19 cellular contexts compared by ENCODE assay signal in genomic region chr2:235952714-235953113, GRCh38.
DNase-seq lines count a peak whose midpoint lies in the region; ATAC-seq and TF ChIP-seq lines count a peak whose summit lies in the region.
"Had no signal": no experiment of that assay in that cellular context is flagged by ENCODE, and none has a peak within 500 bp of the region (broad histone marks: within the 10 kb centered on the region; RNA-seq: fewer than 3 reads in every experiment).

No MANE protein-coding gene starts in this region.

- POLR2A ChIA-PET in PC-3 (lab: Charles Lee; ENCODE audit: unreplicated experiment) = no interaction called here

- H3K36me3 ChIP-seq in spleen (no peaks in the 10 kb centered on the region), tibial artery (no peaks in the 10 kb centered on the region), PC-3 (ENCODE audit: low read depth, low read length) (no peaks in the 10 kb centered on the region)

- no peaks in the 10 kb centered on the region for H4K20me1 ChIP-seq in PC-3 (ENCODE audit: low read length)

- H3K79me2 ChIP-seq in PC-3 (ENCODE audit: low read length) = no peaks in the 10 kb centered on the region

- CTCF ChIA-PET in PC-3 (lab: Charles Lee) = no interaction called here

- H3K36me3 Mint-ChIP-seq in osteocyte (ENCODE audit: unreplicated experiment) = peaks cover 3% of the 10 kb centered on the region

- no peak for TF ChIP-seq CTCF in osteocyte (IDR thresholded peaks at IDR 0.05)
- TF ChIP-seq CTCF in spleen (IDR thresholded peaks at IDR 0.05 in 8 of 11, conservative IDR thresholded peaks at IDR 0.05 in 3 of 11) = no peak
- no peak for TF ChIP-seq CTCF in tibial artery (IDR thresholded peaks at IDR 0.05)
- no peak for TF ChIP-seq CTCF in PC-3 (conservative IDR thresholded peaks at IDR 0.05; ENCODE audit: low read depth, low read length)

- H3K4me2 ChIP-seq in PC-3 (ENCODE audit: low read length) = no peak overlapping the region
- H3K4me2 ChIP-seq: A549, GM23338 had no signal

- 87 to 95% (median 92%) methylated on average over 9 to 10 of the region's 10 CpGs for WGBS in spleen, 5 donors

- H3K4me1 Mint-ChIP-seq in osteocyte (ENCODE audit: unreplicated experiment) = peaks cover 47% of the 10 kb centered on the region

- no TSS peak for BruUV-seq in PC-3 (replicated peaks; lab: Mats Ljungman, UMichigan)

- H3F3A ChIP-seq in PC-3 (ENCODE audit: low read length, unreplicated experiment) = no peaks in the 10 kb centered on the region

- DNase-seq in NCI-H510A (lab: John Stamatoyannopoulos, UW) (peak; percentile 25), NCI-H510A treated with DMSO at 0.1 percent for 48 hours (lab: John Stamatoyannopoulos, UW) (no peak), osteocyte (ENCODE audit: extremely low spot score, unreplicated experiment) (no peak), spleen (peak; percentile 42), tibial artery (no peak), PC-3 (no peak), MV-4-11 (lab: John Stamatoyannopoulos, UW) (no peak)
- DNase-seq: AML-193, Caco-2, GDM1, H7, HFFc6 had no signal

- no peak for ATAC-seq in PC-3
- ATAC-seq: A549, GM23338, HCT116, HepG2 had no signal

- no peaks in the 10 kb centered on the region for H3K9me2 ChIP-seq in PC-3 (replicated peaks; ENCODE audit: low read length)

- no peak overlapping the region for H2AFZ ChIP-seq in PC-3 (ENCODE audit: low read length)
- H2AFZ ChIP-seq: GM23338 had no signal

- no peak overlapping the region for H3K4me3 ChIP-seq in spleen
- no peak overlapping the region for H3K4me3 ChIP-seq in tibial artery
- H3K4me3 ChIP-seq in PC-3 (ENCODE audit: low read length) = no peak overlapping the region
- H3K4me3 ChIP-seq: A549, GM23338 had no signal

- TF ChIP-seq POLR2A in spleen (IDR thresholded peaks at IDR 0.05) = no peak

- H3K9me3 Mint-ChIP-seq in osteocyte (ENCODE audit: unreplicated experiment) = no peaks in the 10 kb centered on the region
- H3K9me3 Mint-ChIP-seq: CD4-positive, alpha-beta T cell; GM23338; HFFc6 had no signal

- peaks cover 0 to 7% (median 0%) of the 10 kb centered on the region in 6 donors for H3K4me1 ChIP-seq in spleen
- peaks cover 0 to 11% (median 2%) of the 10 kb centered on the region in 4 donors for H3K4me1 ChIP-seq in tibial artery
- peaks cover 7% of the 10 kb centered on the region; the same call in 1 of the 2 replicates for H3K4me1 ChIP-seq in PC-3 (ENCODE audit: insufficient read depth, low read length)
- H3K4me1 ChIP-seq: A549, Caco-2 had no signal

- intact Hi-C loops in spleen (cut with DNase I; ENCODE audit: low total_unique reads) (no loop called here), tibial artery (cut with DNase I; ENCODE audit: low total_unique reads) (no loop called here), PC-3 (cut with micrococcal nuclease) (no loop called here)

- no peaks in the 10 kb centered on the region for H3K27me3 Mint-ChIP-seq in osteocyte (ENCODE audit: unreplicated experiment)

- no peak overlapping the region for H3K9ac ChIP-seq in PC-3 (ENCODE audit: low read length)

- peak overlapping the region; percentile 34 for H3K27ac Mint-ChIP-seq in osteocyte (ENCODE audit: unreplicated experiment)
- H3K27ac Mint-ChIP-seq: CD4-positive, alpha-beta T cell; GM23338; HFFc6 had no signal

- H3K27me3 ChIP-seq in spleen (replicated peaks in 1 of 7) = peaks cover 0 to 5% (median 0%) of the 10 kb centered on the region in 7 donors
- no peaks in the 10 kb centered on the region for H3K27me3 ChIP-seq in tibial artery
- no peaks in the 10 kb centered on the region for H3K27me3 ChIP-seq in PC-3 (ENCODE audit: low read length)

- H3K4me3 Mint-ChIP-seq in osteocyte (ENCODE audit: unreplicated experiment) = no peak overlapping the region
- H3K4me3 Mint-ChIP-seq: CD4-positive, alpha-beta T cell; HFFc6 had no signal

- no peak overlapping the region for H3K27ac ChIP-seq in spleen
- H3K27ac ChIP-seq in tibial artery = no peak overlapping the region
- H3K27ac ChIP-seq in PC-3 (ENCODE audit: low read length) = no peak overlapping the region
- H3K27ac ChIP-seq: 22Rv1, A549, C4-2B had no signal

- H3K9me3 ChIP-seq in spleen (no peaks in the 10 kb centered on the region), tibial artery (no peaks in the 10 kb centered on the region), PC-3 (ENCODE audit: low read length) (no peaks in the 10 kb centered on the region)
- H3K9me3 ChIP-seq: A549, Caco-2 had no signal

Comparison
In these comparisons a context has a peak if more than half of its experiments do, and no peak if none do; other contexts are left out.
1. DNase-seq: peak in NCI-H510A (single experiment) and spleen (single experiment); none in NCI-H510A treated with DMSO at 0.1 percent for 48 hours (single experiment), osteocyte (single experiment), tibial artery (0 of 2), PC-3 (single experiment) and MV-4-11 (single experiment).